In the genomic region with DNA sequence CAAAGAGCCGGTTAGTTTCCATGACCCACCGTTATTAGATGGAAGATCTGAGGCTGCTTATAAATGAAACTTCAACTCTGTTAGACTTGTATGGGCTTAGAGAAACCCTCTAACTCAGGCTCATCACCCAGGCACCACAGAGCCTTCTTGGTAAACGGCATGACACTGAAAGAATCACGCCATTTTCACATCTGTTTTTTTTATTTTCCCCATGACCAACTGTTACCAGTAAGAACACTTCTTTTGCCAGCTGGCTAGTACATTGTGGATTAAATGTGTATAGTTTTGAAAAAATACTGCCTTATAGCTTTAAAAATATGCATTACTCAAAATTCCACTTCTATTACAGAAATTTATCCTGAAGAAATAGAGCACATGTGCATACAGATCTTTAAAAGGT, we compare ENCODE assay signal across 29 cellular contexts. TPM values are rescaled to one million over a fixed set of nuclear protein-coding genes. Genes with fewer than 3 reads are reported as not detected.
"Had no signal": no experiment of that assay in that cellular context is flagged by ENCODE, and none has a peak within 500 bp of the region (broad histone marks: within the 10 kb centered on the region; RNA-seq: fewer than 3 reads in every experiment).

No MANE protein-coding gene starts in this region.

- H3K27me3 ChIP-seq: pancreas, spleen, suprapubic skin, tibial artery, upper lobe of right lung had no signal

- H3K36me3 ChIP-seq: left ventricle myocardium inferior, pancreas, prostate gland, spleen, suprapubic skin, thoracic aorta, tibial artery, upper lobe of right lung had no signal

- H3K4me3 ChIP-seq: left ventricle myocardium inferior, lung, pancreas, prostate gland, spleen, suprapubic skin, thoracic aorta, tibial artery, upper lobe of right lung had no signal

- H3K27ac ChIP-seq: left ventricle myocardium inferior, pancreas, prostate gland, spleen, suprapubic skin, thoracic aorta, tibial artery, upper lobe of right lung had no signal

- H3K9me3 Mint-ChIP-seq: mesothelial cell of epicardium; nephron progenitor cell; stimulated activated effector memory CD8-positive, alpha-beta T cell treated with anti-CD3 and anti-CD28 coated beads, Interleukin-12 subunit alpha, Interleukin-12 subunit beta, amount 100 ng/mL, for 72 hours; stimulated activated naive CD8-positive, alpha-beta T cell treated with anti-CD3 and anti-CD28 coated beads, Interleukin-15, Interleukin-2, amounts not matched to agents 100 ng/mL and 50 ng/mL, for 24 hours had no signal

- H3K4me1 ChIP-seq: left ventricle myocardium inferior, pancreas, prostate gland, spleen, suprapubic skin, tibial artery, upper lobe of right lung had no signal

- H3K9me3 ChIP-seq: left ventricle myocardium inferior, pancreas, prostate gland, spleen, suprapubic skin, thoracic aorta, tibial artery, upper lobe of right lung had no signal

- ATAC-seq: natural killer cell; pancreas; right cardiac atrium; sciatic nerve; stimulated activated effector memory CD8-positive, alpha-beta T cell treated with anti-CD3 and anti-CD28 coated beads, Interleukin-12 subunit alpha, Interleukin-12 subunit beta, amount 100 ng/mL, for 72 hours; upper lobe of right lung had no signal

- H3K36me3 Mint-ChIP-seq: mesothelial cell of epicardium; naive B cell; natural killer cell; stimulated activated effector memory CD8-positive, alpha-beta T cell treated with anti-CD3 and anti-CD28 coated beads, Interleukin-12 subunit alpha, Interleukin-12 subunit beta, amount 100 ng/mL, for 72 hours had no signal

- H3K4me3 Mint-ChIP-seq: mesothelial cell of epicardium; naive B cell; natural killer cell; nephron progenitor cell; stimulated activated effector memory CD8-positive, alpha-beta T cell treated with anti-CD3 and anti-CD28 coated beads, Interleukin-12 subunit alpha, Interleukin-12 subunit beta, amount 100 ng/mL, for 72 hours; stimulated activated naive CD8-positive, alpha-beta T cell treated with anti-CD3 and anti-CD28 coated beads, Interleukin-15, Interleukin-2, amounts not matched to agents 100 ng/mL and 50 ng/mL, for 24 hours had no signal

- H3K27me3 Mint-ChIP-seq: naive B cell; stimulated activated naive CD8-positive, alpha-beta T cell treated with anti-CD3 and anti-CD28 coated beads, Interleukin-15, Interleukin-2, amounts not matched to agents 100 ng/mL and 50 ng/mL, for 24 hours had no signal

- H3K27ac Mint-ChIP-seq: naive B cell; natural killer cell; nephron progenitor cell; stimulated activated effector memory CD8-positive, alpha-beta T cell treated with anti-CD3 and anti-CD28 coated beads, Interleukin-12 subunit alpha, Interleukin-12 subunit beta, amount 100 ng/mL, for 72 hours; stimulated activated naive CD8-positive, alpha-beta T cell treated with anti-CD3 and anti-CD28 coated beads, Interleukin-15, Interleukin-2, amounts not matched to agents 100 ng/mL and 50 ng/mL, for 24 hours had no signal

- DNase-seq: islet precursor cell; left ventricle myocardium inferior; mesendoderm; naive B cell; natural killer cell; nephron progenitor cell; pancreas; posterior cingulate gyrus; retina; right cardiac atrium; small intestine; spleen; stimulated activated CD4-positive, alpha-beta T cell treated with anti-CD3 and anti-CD28 coated beads, Interleukin-4, amount 100 ng/mL, for 24 hours; stimulated activated naive CD4-positive, alpha-beta T cell; tibial artery; trophoblast cell; upper lobe of right lung had no signal

- H3K4me1 Mint-ChIP-seq: naive B cell; natural killer cell; stimulated activated effector memory CD8-positive, alpha-beta T cell treated with anti-CD3 and anti-CD28 coated beads, Interleukin-12 subunit alpha, Interleukin-12 subunit beta, amount 100 ng/mL, for 72 hours had no signal

RNA-seq across cellular contexts. Expression of gene APELA, which starts 48.0 kb away (rescaled TPM):
- total RNA-seq: kidney epithelial cell, left ventricle myocardium inferior, lung, mononuclear cell, natural killer cell, osteoblast, right cardiac atrium, sciatic nerve, spleen, subcutaneous adipose tissue, suprapubic skin, thoracic aorta, upper lobe of right lung had no signal
